In the genomic region with DNA sequence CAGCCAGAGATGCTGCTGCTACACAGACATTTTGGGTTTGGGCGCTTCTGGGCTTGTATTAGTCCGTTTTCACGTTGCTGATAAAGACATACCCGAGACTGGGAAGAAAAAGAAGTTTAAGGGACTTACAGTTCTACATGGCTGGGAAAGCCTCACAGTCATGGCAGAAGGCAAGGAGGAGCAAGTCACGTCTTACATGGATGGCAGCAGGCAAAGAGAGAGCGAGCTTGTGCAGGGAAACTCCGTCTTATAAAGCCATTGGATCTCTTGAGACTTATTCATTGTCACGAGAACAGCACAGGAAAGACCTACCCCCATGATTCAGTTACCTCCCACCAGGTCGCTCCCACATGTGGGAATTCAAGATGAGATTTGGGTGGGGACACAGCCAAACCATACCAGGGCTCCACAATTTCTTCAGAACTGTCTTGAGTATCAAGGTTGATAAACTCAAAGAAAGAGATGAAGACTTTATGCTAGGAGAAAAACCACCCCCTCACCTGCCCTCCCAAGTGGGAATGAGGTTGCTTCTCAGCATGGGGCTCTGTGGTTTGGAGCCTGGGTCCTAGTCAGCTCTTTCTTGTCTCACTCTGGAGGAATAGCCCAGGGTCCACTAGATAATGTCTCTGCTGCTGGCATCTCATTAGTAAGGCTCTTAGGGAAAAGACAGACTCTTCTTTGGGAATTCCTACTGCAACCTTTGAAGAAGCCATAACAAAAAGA, we compare ENCODE assay signal across 29 cellular contexts.
"Had no signal": no experiment of that assay in that cellular context is flagged by ENCODE, and none has a peak within 500 bp of the region (broad histone marks: within the 10 kb centered on the region; RNA-seq: fewer than 3 reads in every experiment).

No MANE protein-coding gene starts in this region.

- H3K4me3 Mint-ChIP-seq: stimulated activated effector memory CD8-positive, alpha-beta T cell treated with anti-CD3 and anti-CD28 coated beads, Interleukin-12 subunit alpha, Interleukin-12 subunit beta, amount 100 ng/mL, for 72 hours; stimulated activated memory B cell treated with anti-CD40 and anti-IgM and Interleukin-4, amounts not matched to agents 10 μg/mL and 1 μg/mL and 100 μg/mL, for 72 hours; stimulated activated naive B cell treated with anti-CD40 and anti-IgM and Interleukin-4, amounts not matched to agents 10 μg/mL and 1 μg/mL and 100 μg/mL, for 72 hours; stimulated activated naive CD8-positive, alpha-beta T cell treated with anti-CD3 and anti-CD28 coated beads, Interleukin-15, amount 100 ng/mL, for 72 hours; stimulated activated naive CD8-positive, alpha-beta T cell treated with anti-CD3 and anti-CD28 coated beads, Interleukin-15, Interleukin-2, amounts not matched to agents 100 ng/mL and 50 ng/mL, for 24 hours; type B pancreatic cell had no signal

- H3K9me3 ChIP-seq: stomach, suprapubic skin, testis, thoracic aorta, thyroid gland, tibial artery, tibial nerve, transverse colon, upper lobe of left lung, upper lobe of right lung, uterus, vagina had no signal

- H3K4me1 Mint-ChIP-seq: stimulated activated effector memory CD8-positive, alpha-beta T cell treated with anti-CD3 and anti-CD28 coated beads, Interleukin-12 subunit alpha, Interleukin-12 subunit beta, amount 100 ng/mL, for 72 hours; stimulated activated memory B cell treated with anti-CD40 and anti-IgM and Interleukin-4, amounts not matched to agents 10 μg/mL and 1 μg/mL and 100 μg/mL, for 72 hours; stimulated activated naive CD8-positive, alpha-beta T cell treated with anti-CD3 and anti-CD28 coated beads, Interleukin-15, amount 100 ng/mL, for 72 hours had no signal

- H3K9me3 Mint-ChIP-seq: stimulated activated effector memory CD8-positive, alpha-beta T cell treated with anti-CD3 and anti-CD28 coated beads, Interleukin-12 subunit alpha, Interleukin-12 subunit beta, amount 100 ng/mL, for 72 hours; stimulated activated naive CD8-positive, alpha-beta T cell treated with anti-CD3 and anti-CD28 coated beads, Interleukin-15, Interleukin-2, amounts not matched to agents 100 ng/mL and 50 ng/mL, for 24 hours; type B pancreatic cell had no signal

- H3K27ac Mint-ChIP-seq: stimulated activated effector memory CD8-positive, alpha-beta T cell treated with anti-CD3 and anti-CD28 coated beads, Interleukin-12 subunit alpha, Interleukin-12 subunit beta, amount 100 ng/mL, for 72 hours; stimulated activated memory B cell treated with anti-CD40 and anti-IgM and Interleukin-4, amounts not matched to agents 10 μg/mL and 1 μg/mL and 100 μg/mL, for 72 hours; stimulated activated naive B cell treated with anti-CD40 and anti-IgM and Interleukin-4, amounts not matched to agents 10 μg/mL and 1 μg/mL and 100 μg/mL, for 72 hours; stimulated activated naive CD8-positive, alpha-beta T cell treated with anti-CD3 and anti-CD28 coated beads, Interleukin-15, Interleukin-2, amounts not matched to agents 100 ng/mL and 50 ng/mL, for 24 hours; type B pancreatic cell had no signal

- FAIRE-seq: urothelium cell line had no signal

- H3K4me3 ChIP-seq: stomach, suprapubic skin, testis, thoracic aorta, thyroid gland, tibial artery, tibial nerve, transverse colon, upper lobe of left lung, upper lobe of right lung, uterus, vagina had no signal

- H3K27me3 ChIP-seq: stomach, suprapubic skin, testis, thyroid gland, tibial artery, tibial nerve, transverse colon, upper lobe of left lung, upper lobe of right lung, uterus, vagina had no signal

- ATAC-seq: stimulated activated effector memory CD8-positive, alpha-beta T cell treated with anti-CD3 and anti-CD28 coated beads, Interleukin-12 subunit alpha, Interleukin-12 subunit beta, amount 100 ng/mL, for 72 hours; stimulated activated memory B cell treated with anti-CD40 and anti-IgM and Interleukin-4, amounts not matched to agents 10 μg/mL and 1 μg/mL and 100 μg/mL, for 72 hours; stimulated activated naive B cell treated with anti-CD40 and anti-IgM and Interleukin-4, amounts not matched to agents 10 μg/mL and 1 μg/mL and 100 μg/mL, for 72 hours; stimulated activated naive CD8-positive, alpha-beta T cell treated with anti-CD3 and anti-CD28 coated beads, Interleukin-15, amount 100 ng/mL, for 72 hours; stimulated activated naive CD8-positive, alpha-beta T cell treated with anti-CD3 and anti-CD28 coated beads, Interleukin-15, Interleukin-2, amounts not matched to agents 100 U/mL and 50 U/mL, for 24 hours; upper lobe of right lung had no signal

- H3K4me1 ChIP-seq: stomach, suprapubic skin, testis, thyroid gland, tibial artery, tibial nerve, transverse colon, upper lobe of left lung, upper lobe of right lung, uterus, vagina had no signal

- H3K27me3 Mint-ChIP-seq: stimulated activated memory B cell treated with anti-CD40 and anti-IgM and Interleukin-4, amounts not matched to agents 10 μg/mL and 1 μg/mL and 100 μg/mL, for 72 hours; stimulated activated naive B cell treated with anti-CD40 and anti-IgM and Interleukin-4, amounts not matched to agents 10 μg/mL and 1 μg/mL and 100 μg/mL, for 72 hours; stimulated activated naive CD8-positive, alpha-beta T cell treated with anti-CD3 and anti-CD28 coated beads, Interleukin-15, amount 100 ng/mL, for 72 hours; stimulated activated naive CD8-positive, alpha-beta T cell treated with anti-CD3 and anti-CD28 coated beads, Interleukin-15, Interleukin-2, amounts not matched to agents 100 ng/mL and 50 ng/mL, for 24 hours; type B pancreatic cell had no signal

- H3K27ac ChIP-seq: stomach, suprapubic skin, testis, thoracic aorta, thyroid gland, tibial artery, tibial nerve, transverse colon, upper lobe of left lung, upper lobe of right lung, uterus, vagina had no signal

- H3K36me3 ChIP-seq: stomach, suprapubic skin, thoracic aorta, thyroid gland, tibial artery, tibial nerve, transverse colon, upper lobe of left lung, upper lobe of right lung, uterus, vagina had no signal

- DNase-seq: stimulated activated CD4-positive, alpha-beta T cell treated with anti-CD3 and anti-CD28 coated beads, Interleukin-2, amount 100 ng/mL, for 48 hours; stimulated activated CD4-positive, alpha-beta T cell treated with anti-CD3 and anti-CD28 coated beads, Interleukin-4, amount 100 ng/mL, for 1 hour; stimulated activated CD4-positive, alpha-beta T cell treated with anti-CD3 and anti-CD28 coated beads, Interleukin-4, amount 100 ng/mL, for 24 hours; stimulated activated CD4-positive, alpha-beta T cell treated with anti-CD3 and anti-CD28 coated beads, Interleukin-4, amount 100 ng/mL, for 4 hours; stimulated activated CD8-positive, alpha-beta memory T cell treated with anti-CD3 and anti-CD28 coated beads, Interleukin-4, amount 100 ng/mL, for 48 hours; stimulated activated naive B cell treated with anti-CD40 and anti-IgM and Interleukin-4, amounts not matched to agents 10 μg/mL and 1 μg/mL and 100 μg/mL, for 72 hours; stimulated activated naive CD4-positive, alpha-beta T cell; stimulated activated naive CD4-positive, alpha-beta T cell treated with Interleukin-2 at 50 U/mL for 16 hours; stimulated activated naive CD8-positive, alpha-beta T cell treated with anti-CD3 and anti-CD28 coated beads, Interleukin-15, amount 100 ng/mL, for 72 hours; stimulated activated naive CD8-positive, alpha-beta T cell treated with anti-CD3 and anti-CD28 coated beads, Interleukin-15, Interleukin-2, amounts not matched to agents 100 U/mL and 50 U/mL, for 24 hours; stomach; substantia nigra; testis; thyroid gland; tibial artery; transverse colon; trophoblast cell; upper lobe of left lung; upper lobe of right lung; uterus had no signal

- H3K36me3 Mint-ChIP-seq: stimulated activated effector memory CD8-positive, alpha-beta T cell treated with anti-CD3 and anti-CD28 coated beads, Interleukin-12 subunit alpha, Interleukin-12 subunit beta, amount 100 ng/mL, for 72 hours; stimulated activated memory B cell treated with anti-CD40 and anti-IgM and Interleukin-4, amounts not matched to agents 10 μg/mL and 1 μg/mL and 100 μg/mL, for 72 hours; type B pancreatic cell had no signal
